18 cellular contexts compared by ENCODE assay signal in the genomic region with DNA sequence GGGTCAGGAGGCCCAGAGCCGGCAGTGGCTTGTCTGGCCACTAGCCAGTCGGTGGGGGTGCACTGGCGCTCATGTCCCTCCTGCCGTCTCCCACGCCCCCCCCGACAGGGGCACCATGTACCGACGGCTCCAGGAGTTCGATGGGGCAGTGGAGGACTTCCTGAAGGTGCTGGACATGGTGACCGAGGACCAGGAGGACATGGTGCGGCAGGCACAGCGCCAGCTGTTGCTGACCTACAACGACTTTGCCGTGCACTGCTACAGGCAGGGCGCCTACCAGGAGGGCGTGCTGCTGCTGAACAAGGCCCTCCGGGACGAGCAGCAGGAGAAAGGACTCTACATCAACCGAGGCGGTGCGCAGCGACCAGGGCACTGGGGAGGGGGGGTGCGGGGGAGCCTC. TPM values are rescaled to one million over a fixed set of nuclear protein-coding genes. Genes with fewer than 3 reads are reported as not detected.
A peak's percentile ranks its signal among the peaks of the same experiment; 100 is the strongest.
DNase-seq lines count a peak whose midpoint lies in the region; ATAC-seq and TF ChIP-seq lines count a peak whose summit lies in the region.
"Had no signal": no experiment of that assay in that cellular context is flagged by ENCODE, and none has a peak within 500 bp of the region (broad histone marks: within the 10 kb centered on the region; RNA-seq: fewer than 3 reads in every experiment).

No MANE protein-coding gene starts in this region.

- H3K4me2 ChIP-seq in IMR-90 (ENCODE audit: low read depth, low read length) = no peak overlapping the region
- no peak overlapping the region for H3K4me2 ChIP-seq in mesenchymal stem cell (ENCODE audit: low read length, poor library complexity, severe bottlenecking)

- peaks cover 4% of the 10 kb centered on the region for H3K27me3 Mint-ChIP-seq in progenitor cell of endocrine pancreas

- H3K79me1 ChIP-seq in IMR-90 (ENCODE audit: low read depth in 1 of 2, low read length in 2 of 2) (no peaks in the 10 kb centered on the region), mesenchymal stem cell (replicated peaks; ENCODE audit: low read length, poor library complexity, severe bottlenecking) (no peaks in the 10 kb centered on the region)

- H2BK120ac ChIP-seq in IMR-90 (ENCODE audit: low read depth, low read length) (no peak overlapping the region), mesenchymal stem cell (ENCODE audit: low read depth, low read length) (no peak overlapping the region)

- H3K9ac ChIP-seq in IMR-90 (ENCODE audit: low read depth, low read length) (no peak overlapping the region), colonic mucosa (ENCODE audit: low read depth in 2 of 2, low read length in 2 of 2) (peak overlapping the region in 1 of 2 donors; percentile 15), mesenchymal stem cell (ENCODE audit: low read length) (peak overlapping the region; percentile 29)

- no peak for ATAC-seq in IMR-90 (ENCODE audit: low read depth)
- ATAC-seq: stimulated activated effector memory CD8-positive, alpha-beta T cell treated with anti-CD3 and anti-CD28 coated beads, Interleukin-12 subunit alpha, Interleukin-12 subunit beta, amount 100 ng/mL, for 72 hours had no signal

- in situ Hi-C loops in IMR-90 (cut with MboI; ENCODE audit: low sequenced_read_pairs) = no loop called here

- H3K18ac ChIP-seq in IMR-90 (ENCODE audit: low read depth, low read length) (no peak overlapping the region), mesenchymal stem cell (ENCODE audit: low read depth in 1 of 2, low read length in 2 of 2) (no peak overlapping the region)

- no peaks in the 10 kb centered on the region for H3K36me3 Mint-ChIP-seq in progenitor cell of endocrine pancreas (ENCODE audit: insufficient read depth)

- H3K14ac ChIP-seq in IMR-90 (replicated peaks; ENCODE audit: low read depth, low read length) (no peak overlapping the region), mesenchymal stem cell (ENCODE audit: low read length in 2 of 2) (no peak overlapping the region)

- H3K27ac ChIP-seq in IMR-90 (ENCODE audit: insufficient read depth, low read length) (no peak overlapping the region), colonic mucosa (no peak overlapping the region), mesenchymal stem cell (ENCODE audit: low read length, poor library complexity, severe bottlenecking) (no peak overlapping the region), coronary artery (no peak overlapping the region)
- H3K27ac ChIP-seq: ascending aorta, pancreas had no signal

- H3K27me3 ChIP-seq in BE2C (no peaks in the 10 kb centered on the region), IMR-90 (ENCODE audit: control insufficient read depth, insufficient read depth, low read length) (peaks cover 4% of the 10 kb centered on the region; the same call in 1 of the 2 replicates), colonic mucosa (no peaks in the 10 kb centered on the region), mesenchymal stem cell (ENCODE audit: control insufficient read depth in 1 of 2, insufficient read depth in 1 of 2, low read length in 2 of 2) (peaks cover 0 to 3% of the 10 kb centered on the region in 2 experiments)
- H3K27me3 ChIP-seq: ascending aorta, pancreas had no signal

- POLR2A ChIA-PET in IMR-90 (lab: Charles Lee; ENCODE audit: unreplicated experiment) = no interaction called here

- H2AK9ac ChIP-seq in IMR-90 (replicated peaks; ENCODE audit: low read depth, low read length, poor library complexity) = no peak overlapping the region

- CTCF ChIA-PET in IMR-90 (lab: Yijun Ruan, JAX) = interaction anchor here (2.6 kb wide), 1 partner anchor 11 kb away, joined by 8 read pairs; the partner anchor contains the start of gene TOR2A

- TF ChIP-seq RAD21 in IMR-90 (IDR thresholded peaks at IDR 0.05; ENCODE audit: low read length) = no peak

- BruUV-seq in IMR-90 (replicated peaks; lab: Mats Ljungman, UMichigan) = no TSS peak

- H4K5ac ChIP-seq in IMR-90 (ENCODE audit: low read depth, low read length) = no peak overlapping the region

- no peak overlapping the region for H2AK5ac ChIP-seq in IMR-90 (ENCODE audit: low read depth, low read length)
- no peak overlapping the region for H2AK5ac ChIP-seq in mesenchymal stem cell (ENCODE audit: low read length, severe bottlenecking)

- no peak overlapping the region for H2BK20ac ChIP-seq in IMR-90 (ENCODE audit: low read depth, low read length)

- dilution Hi-C loops in IMR-90 (cut with HindIII; ENCODE audit: low sequenced_read_pairs, unreplicated experiment) = no loop called here

- H2BK15ac ChIP-seq in IMR-90 (ENCODE audit: low read depth, low read length) = no peak overlapping the region
- no peak overlapping the region for H2BK15ac ChIP-seq in mesenchymal stem cell (ENCODE audit: low read depth, poor library complexity, severe bottlenecking)

- H3K9me1 ChIP-seq in IMR-90 (ENCODE audit: insufficient read depth, low read length) = no peaks in the 10 kb centered on the region; the same call in 1 of the 2 replicates

- H3K4me3 Mint-ChIP-seq in progenitor cell of endocrine pancreas (ENCODE audit: low read depth) = no peak overlapping the region
- H3K4me3 Mint-ChIP-seq: stimulated activated effector memory CD8-positive, alpha-beta T cell treated with anti-CD3 and anti-CD28 coated beads, Interleukin-12 subunit alpha, Interleukin-12 subunit beta, amount 100 ng/mL, for 72 hours had no signal

- H3K4me1 ChIP-seq in BE2C (peaks cover 11% of the 10 kb centered on the region; the same call in 1 of the 2 replicates), IMR-90 (ENCODE audit: control insufficient read depth, insufficient read depth, low read length) (0 out of 2 replicates have a peak, but pooled peaks cover 1% of the 10 kb centered on the region), colonic mucosa (no peaks in the 10 kb centered on the region), mesenchymal stem cell (ENCODE audit: control insufficient read depth, insufficient read depth, low read depth, low read length) (peaks cover 11% of the 10 kb centered on the region)
- H3K4me1 ChIP-seq: pancreas had no signal

- no peaks in the 10 kb centered on the region for H3K4me1 Mint-ChIP-seq in progenitor cell of endocrine pancreas (ENCODE audit: low read depth)

- H2BK12ac ChIP-seq in mesenchymal stem cell (ENCODE audit: low read length in 2 of 2) = no peak overlapping the region

- H4K91ac ChIP-seq in IMR-90 (ENCODE audit: insufficient read depth, low read depth, low read length) (no peak overlapping the region), mesenchymal stem cell (ENCODE audit: low read length) (no peak overlapping the region)

- H3K27ac Mint-ChIP-seq in progenitor cell of endocrine pancreas = no peak overlapping the region
- H3K27ac Mint-ChIP-seq: stimulated activated effector memory CD8-positive, alpha-beta T cell treated with anti-CD3 and anti-CD28 coated beads, Interleukin-12 subunit alpha, Interleukin-12 subunit beta, amount 100 ng/mL, for 72 hours had no signal

- TF ChIP-seq POLR2A in IMR-90 (IDR thresholded peaks at IDR 0.05; ENCODE audit: low read depth, low read length) = no peak

- H4K8ac ChIP-seq in IMR-90 (ENCODE audit: low read depth in 2 of 2, low read length in 2 of 2) = no peak overlapping the region
- peak overlapping the region; percentile 24 for H4K8ac ChIP-seq in mesenchymal stem cell (ENCODE audit: low read length)

- peak; percentile 72 for DNase-seq in BE2C
- DNase-seq in IMR-90 = no peak
- DNase-seq in colonic mucosa = peak; percentile 48
- DNase-seq in mesenchymal stem cell = no peak
- no peak for DNase-seq in coronary artery (ENCODE audit: low spot score)
- DNase-seq in cortex of kidney (lab: John Stamatoyannopoulos, UW) = no peak
- no peak for DNase-seq in activated T-cell treated with anti-CD3 and anti-CD28 coated beads, Interleukin-2, amount 50 U/mL, for 1 hour
- no peak for DNase-seq in progenitor cell of endocrine pancreas (ENCODE audit: low spot score, unreplicated experiment)
- DNase-seq: activated effector memory CD4-positive, alpha-beta T cell treated with anti-CD3 and anti-CD28 coated beads, Interleukin-2, amount 50 U/mL, for 16 hours; NCI-H510A; OCI-M1; small intestine had no signal

- H3K23ac ChIP-seq in IMR-90 (ENCODE audit: low read depth, low read length) (no peak overlapping the region), mesenchymal stem cell (ENCODE audit: low read length in 2 of 2) (no peak overlapping the region)

- no peaks in the 10 kb centered on the region for H3K9me3 Mint-ChIP-seq in progenitor cell of endocrine pancreas (ENCODE audit: low read depth)
- H3K9me3 Mint-ChIP-seq: stimulated activated effector memory CD8-positive, alpha-beta T cell treated with anti-CD3 and anti-CD28 coated beads, Interleukin-12 subunit alpha, Interleukin-12 subunit beta, amount 100 ng/mL, for 72 hours had no signal

- intact Hi-C loops in IMR-90 (cut with micrococcal nuclease) = no loop called here
- intact Hi-C loops in colonic mucosa (cut with DNase I) = no loop called here

- 58% methylated on average over 6 of the region's 23 CpGs; no CpG with 5 or more reads in 1 of the 2 experiments for WGBS in IMR-90 (ENCODE audit: extremely low coverage in 2 of 2, insufficient read length in 1 of 2), 2 experiments
- WGBS in mesenchymal stem cell = 73% methylated on average over 23 of the region's 23 CpGs

- H2AFZ ChIP-seq in IMR-90 (replicated peaks; ENCODE audit: low read length, poor library complexity) = peak overlapping the region; percentile 34
- H2AFZ ChIP-seq in mesenchymal stem cell (ENCODE audit: low read depth, low read length) = no peak overlapping the region

- peak overlapping the region; percentile 65 for H3K4me3 ChIP-seq in BE2C (ENCODE audit: low read depth, low read length)
- H3K4me3 ChIP-seq in IMR-90 (ENCODE audit: insufficient read depth, low read depth, low read length) = no peak overlapping the region
- H3K4me3 ChIP-seq in colonic mucosa = no peak overlapping the region
- H3K4me3 ChIP-seq in mesenchymal stem cell (ENCODE audit: insufficient read depth in 1 of 2, low read depth in 1 of 2, low read length in 2 of 2) = peak overlapping the region; percentile 8 to 35
- H3K4me3 ChIP-seq in coronary artery = no peak overlapping the region
- H3K4me3 ChIP-seq: ascending aorta, pancreas had no signal

- no peak for TF ChIP-seq CTCF in BE2C (IDR thresholded peaks at IDR 0.05; ENCODE audit: low read depth, low read length)
- TF ChIP-seq CTCF in IMR-90 (conservative IDR thresholded peaks at IDR 0.05; ENCODE audit: low read depth, low read length) = no peak
- no peak for TF ChIP-seq CTCF in colonic mucosa (IDR thresholded peaks at IDR 0.05)
- no peak for TF ChIP-seq CTCF in coronary artery (IDR thresholded peaks at IDR 0.05)
- no peak for TF ChIP-seq CTCF in progenitor cell of endocrine pancreas (IDR thresholded peaks at IDR 0.05; ENCODE audit: unreplicated experiment)

- H2BK5ac ChIP-seq in IMR-90 (ENCODE audit: low read depth, low read length, poor library complexity, severe bottlenecking) (no peak overlapping the region), mesenchymal stem cell (ENCODE audit: low read depth, low read length, poor library complexity, severe bottlenecking) (no peak overlapping the region)

- H3K4ac ChIP-seq in IMR-90 (ENCODE audit: low read depth, low read length) (no peak overlapping the region), mesenchymal stem cell (ENCODE audit: low read depth in 1 of 2, low read length in 2 of 2) (no peak overlapping the region)

- H4K20me1 ChIP-seq in IMR-90 (ENCODE audit: insufficient read depth, low read length) = no peaks in the 10 kb centered on the region

- H3K56ac ChIP-seq in IMR-90 (ENCODE audit: extremely low read depth, insufficient read depth, low read length) = no peak overlapping the region

- no peaks in the 10 kb centered on the region for H3K9me3 ChIP-seq in BE2C
- no peaks in the 10 kb centered on the region for H3K9me3 ChIP-seq in IMR-90 (ENCODE audit: control insufficient read depth, insufficient read depth, low read length)
- H3K9me3 ChIP-seq in colonic mucosa = no peaks in the 10 kb centered on the region
- no peaks in the 10 kb centered on the region for H3K9me3 ChIP-seq in mesenchymal stem cell (ENCODE audit: control insufficient read depth, low read length)
- H3K9me3 ChIP-seq: ascending aorta, pancreas had no signal

- no peaks in the 10 kb centered on the region for H3K36me3 ChIP-seq in BE2C
- no peaks in the 10 kb centered on the region for H3K36me3 ChIP-seq in IMR-90 (ENCODE audit: control insufficient read depth, insufficient read depth, low read length)
- no peaks in the 10 kb centered on the region for H3K36me3 ChIP-seq in colonic mucosa
- no peaks in the 10 kb centered on the region for H3K36me3 ChIP-seq in mesenchymal stem cell (ENCODE audit: control insufficient read depth in 1 of 2, insufficient read depth in 2 of 2, low read depth in 1 of 2, low read length in 2 of 2)
- H3K36me3 ChIP-seq: ascending aorta, pancreas had no signal

RNA-seq across cellular contexts. Expression of gene TTC16, which starts 8.1 kb away (rescaled TPM):
- 0.28 TPM for polyA plus RNA-seq in BE2C (2012; ENCODE audit: insufficient read depth, insufficient read length, low read depth)
- total RNA-seq in IMR-90 (2012; rRNA removed) = not detected in 2 replicates
- polyA plus RNA-seq in IMR-90 (2012; rRNA removed) = 0.02 and 0.03 TPM in 2 replicates
- polyA plus RNA-seq in IMR-90 (2012; cell fraction: cytosol; rRNA removed) = 0.03 TPM in 1 of 2 replicates, not detected in the other
- 0.08 and 0.11 TPM in 2 replicates for polyA plus RNA-seq in IMR-90 (2012; cell fraction: nucleus; rRNA removed; ENCODE audit: low replicate concordance)
- total RNA-seq in colonic mucosa = under 1 TPM; 0.05 to 0.07 TPM
- polyA plus RNA-seq in mesenchymal stem cell (2013, experiment 1 of 2) = not detected
- not detected for polyA plus RNA-seq in mesenchymal stem cell (2013, experiment 2 of 2)
- 0.07 TPM in 1 of 2 replicates, not detected in the other for total RNA-seq in progenitor cell of endocrine pancreas
- total RNA-seq: ascending aorta, epithelial cell of proximal tubule had no signal
- polyA plus RNA-seq: AG04450 had no signal

RNA-seq across cellular contexts. Expression of gene PTRH1, which starts 8.5 kb away (rescaled TPM):
- polyA plus RNA-seq in BE2C (2012; ENCODE audit: insufficient read depth, insufficient read length, low read depth) = 33.7 TPM
- total RNA-seq in IMR-90 (2012; rRNA removed) (5.4 and 8.3 TPM in 2 replicates), colonic mucosa (10 to 100 TPM in 1 of 2 donors, 1 to 10 TPM in 1; 8.9 to 23.8 TPM), progenitor cell of endocrine pancreas (11.3 and 11.9 TPM in 2 replicates)
- polyA plus RNA-seq in IMR-90 (2012; rRNA removed) = 14.8 and 16.3 TPM in 2 replicates
- 34.6 and 35.1 TPM in 2 replicates for polyA plus RNA-seq in IMR-90 (2012; cell fraction: cytosol; rRNA removed)
- 8.9 and 24.0 TPM in 2 replicates for polyA plus RNA-seq in IMR-90 (2012; cell fraction: nucleus; rRNA removed; ENCODE audit: low replicate concordance)
- 12.3 TPM for polyA plus RNA-seq in mesenchymal stem cell (2013, experiment 1 of 2)
- polyA plus RNA-seq in mesenchymal stem cell (2013, experiment 2 of 2) = 12.2 TPM

RNA-seq across cellular contexts. Expression of gene TOR2A, which starts 11.1 kb away (rescaled TPM):
- 33.8 TPM for polyA plus RNA-seq in BE2C (2012; ENCODE audit: insufficient read depth, insufficient read length, low read depth)
- total RNA-seq in IMR-90 (2012; rRNA removed) (0.90 and 1.1 TPM in 2 replicates), colonic mucosa (10 to 100 TPM; 25.8 to 29.8 TPM), progenitor cell of endocrine pancreas (21.8 and 24.2 TPM in 2 replicates)
- polyA plus RNA-seq in IMR-90 (2012; rRNA removed) = 12.5 and 12.9 TPM in 2 replicates
- 10.1 and 16.2 TPM in 2 replicates for polyA plus RNA-seq in IMR-90 (2012; cell fraction: cytosol; rRNA removed)
- polyA plus RNA-seq in IMR-90 (2012; cell fraction: nucleus; rRNA removed; ENCODE audit: low replicate concordance) = 10.8 and 25.9 TPM in 2 replicates
- 16.9 TPM for polyA plus RNA-seq in mesenchymal stem cell (2013, experiment 1 of 2)
- 16.5 TPM for polyA plus RNA-seq in mesenchymal stem cell (2013, experiment 2 of 2)
- total RNA-seq: ascending aorta had no signal

RNA-seq across cellular contexts. Expression of gene CFAP157, which starts 17.2 kb away (rescaled TPM):
- 5.2 TPM for polyA plus RNA-seq in BE2C (2012; ENCODE audit: insufficient read depth, insufficient read length, low read depth)
- not detected in 2 replicates for total RNA-seq in IMR-90 (2012; rRNA removed)
- polyA plus RNA-seq in IMR-90 (2012; rRNA removed) = 0.04 TPM in 1 of 2 replicates, not detected in the other
- not detected in 2 replicates for polyA plus RNA-seq in IMR-90 (2012; cell fraction: cytosol; rRNA removed)
- 0.34 and 0.41 TPM in 2 replicates for polyA plus RNA-seq in IMR-90 (2012; cell fraction: nucleus; rRNA removed; ENCODE audit: low replicate concordance)
- under 1 TPM in 1 of 2 donors, not detected in 1; 0.12 TPM for total RNA-seq in colonic mucosa
- not detected for polyA plus RNA-seq in mesenchymal stem cell (2013, experiment 1 of 2)
- 0.03 TPM for polyA plus RNA-seq in mesenchymal stem cell (2013, experiment 2 of 2)
- 1.2 and 1.3 TPM in 2 replicates for total RNA-seq in progenitor cell of endocrine pancreas
- total RNA-seq: activated CD8-positive, alpha-beta memory T cell treated with anti-CD3 and anti-CD28 coated beads for 36 hours; ascending aorta; epithelial cell of proximal tubule had no signal
- polyA plus RNA-seq: AG04450 had no signal

RNA-seq across cellular contexts. Expression of gene SH2D3C, which starts 54.5 kb away (rescaled TPM):
- 12.5 TPM for polyA plus RNA-seq in BE2C (2012; ENCODE audit: insufficient read depth, insufficient read length, low read depth)
- total RNA-seq in IMR-90 (2012; rRNA removed) (under 0.01 and 0.28 TPM in 2 replicates), colonic mucosa (1 to 10 TPM; 3.5 TPM), progenitor cell of endocrine pancreas (2.0 and 2.6 TPM in 2 replicates)
- 0.22 and 0.24 TPM in 2 replicates for polyA plus RNA-seq in IMR-90 (2012; rRNA removed)
- polyA plus RNA-seq in IMR-90 (2012; cell fraction: cytosol; rRNA removed) = 0.06 and 0.38 TPM in 2 replicates
- polyA plus RNA-seq in IMR-90 (2012; cell fraction: nucleus; rRNA removed; ENCODE audit: low replicate concordance) = 0.05 and 0.29 TPM in 2 replicates
- 0.57 TPM for polyA plus RNA-seq in mesenchymal stem cell (2013, experiment 1 of 2)
- 0.58 TPM for polyA plus RNA-seq in mesenchymal stem cell (2013, experiment 2 of 2)
- total RNA-seq: epithelial cell of proximal tubule had no signal
- polyA plus RNA-seq: AG04450 had no signal

Comparison
In these comparisons a context has a peak if more than half of its experiments do, and no peak if none do; other contexts are left out.
1. DNase-seq: peak in BE2C (single experiment) and colonic mucosa (single experiment); none in IMR-90 (single experiment), mesenchymal stem cell (single experiment), coronary artery (single experiment), cortex of kidney (single experiment), activated T-cell treated with anti-CD3 and anti-CD28 coated beads, Interleukin-2, amount 50 U/mL, for 1 hour (single experiment) and progenitor cell of endocrine pancreas (single experiment).
2. H3K4me3 ChIP-seq: peak in BE2C (single experiment) and mesenchymal stem cell (2 of 2); none in IMR-90 (single experiment), colonic mucosa (single experiment) and coronary artery (single experiment).
3. RNA of gene TOR2A, which starts 11.1 kb away (total RNA-seq): 25.8 to 29.8 TPM in colonic mucosa and 21.8 to 24.2 TPM in progenitor cell of endocrine pancreas; 0.90 to 1.1 TPM in IMR-90; every median in the first group is over 10 times any median in the second.